ENCODE assay signal across 26 cellular contexts in the genomic region with DNA sequence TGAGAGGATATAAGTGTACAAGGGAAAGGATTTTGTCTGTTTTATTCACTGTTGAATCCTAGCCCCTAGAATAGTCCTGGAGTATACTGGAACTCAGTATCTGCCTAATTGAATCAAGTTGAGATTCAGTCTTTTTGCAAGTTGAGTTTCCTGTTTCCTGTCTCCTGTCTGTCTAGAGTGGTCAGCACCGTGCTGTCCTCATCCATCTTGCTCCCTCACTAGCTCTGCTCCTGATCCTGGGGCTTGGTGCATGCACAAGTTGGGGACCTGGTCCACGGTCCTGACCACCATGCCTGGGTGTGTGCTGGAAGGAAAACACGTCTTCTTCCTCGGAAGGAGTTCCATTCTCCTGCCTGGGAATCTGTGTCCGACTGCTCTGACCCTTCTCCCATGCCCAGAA. TPM values are rescaled to one million over a fixed set of nuclear protein-coding genes. Genes with fewer than 3 reads are reported as not detected.
DNase-seq lines count a peak whose midpoint lies in the region; ATAC-seq, FAIRE-seq and TF ChIP-seq lines count a peak whose summit lies in the region.
"Had no signal": no experiment of that assay in that cellular context is flagged by ENCODE, and none has a peak within 500 bp of the region (broad histone marks: within the 10 kb centered on the region; RNA-seq: fewer than 3 reads in every experiment).

No MANE protein-coding gene starts in this region.

- CTCF ChIA-PET in activated naive CD4-positive, alpha-beta T cell treated with anti-CD3 and anti-CD28 coated beads, Interleukin-2, amount 10 ng/mL, durations not matched to agents 7 days and 5 days (lab: Charles Lee), result interaction anchor here (0.8 kb wide), 1 partner anchor 13 kb away, joined by 3 read pairs; no protein-coding TSS in a partner anchor
- CTCF ChIA-PET in H1 (lab: Charles Lee; ENCODE audit: partially characterized antibody), result interaction anchor here (1.0 to 1.7 kb wide), 3 partner anchors 9 to 280 kb away, joined by 3 to 16 read pairs (median 4); no protein-coding TSS in a partner anchor

- ATAC-seq in GM23338 (no peak), HG03565 (IDR thresholded peaks at IDR 0.05; ENCODE audit: unreplicated experiment) (no peak)
- no peak for ATAC-seq in stimulated activated effector memory CD8-positive, alpha-beta T cell treated with anti-CD3 and anti-CD28 coated beads, Interleukin-12 subunit alpha, Interleukin-12 subunit beta, amount 100 ng/mL, for 72 hours
- ATAC-seq: A549 had no signal

- TF ChIP-seq EP300 in H1 (IDR thresholded peaks at IDR 0.05; ENCODE audit: borderline replicate concordance in 1 of 2, low read depth in 2 of 2, low read length in 2 of 2), result no peak

- H3K27me3 Mint-ChIP-seq in activated naive CD4-positive, alpha-beta T cell treated with anti-CD3 and anti-CD28 coated beads, Interleukin-2, amount 10 ng/mL, durations not matched to agents 7 days and 5 days, result peaks cover 36% of the 10 kb centered on the region
- no peaks in the 10 kb centered on the region for H3K27me3 Mint-ChIP-seq in GM23338 (ENCODE audit: insufficient read depth, low read depth, poor library complexity)
- H3K27me3 Mint-ChIP-seq: CD4-positive, alpha-beta T cell had no signal

- TF ChIP-seq POLR2A in H1 (IDR thresholded peaks at IDR 0.05; ENCODE audit: control extremely low read depth in 1 of 2, low read depth in 2 of 2, low read length in 2 of 2), result no peak

- no peak overlapping the region for H3K23ac ChIP-seq in H1 (ENCODE audit: insufficient read length)

- no peaks in the 10 kb centered on the region for H3K36me3 Mint-ChIP-seq in activated naive CD4-positive, alpha-beta T cell treated with anti-CD3 and anti-CD28 coated beads, Interleukin-2, amount 10 ng/mL, durations not matched to agents 7 days and 5 days
- H3K36me3 Mint-ChIP-seq in GM23338 (ENCODE audit: low read depth), result no peaks in the 10 kb centered on the region
- H3K36me3 Mint-ChIP-seq in stimulated activated effector memory CD8-positive, alpha-beta T cell treated with anti-CD3 and anti-CD28 coated beads, Interleukin-12 subunit alpha, Interleukin-12 subunit beta, amount 100 ng/mL, for 72 hours, result no peaks in the 10 kb centered on the region
- H3K36me3 Mint-ChIP-seq: CD14-positive monocyte; CD8-positive, alpha-beta memory T cell had no signal

- H3K27ac ChIP-seq in GM23338 (ENCODE audit: low read depth) (no peak overlapping the region), H1 (ENCODE audit: low read depth, low read length) (no peak overlapping the region)
- H3K27ac ChIP-seq: A549; BLaER1 treated with 17β-estradiol and CSF1 and Interleukin-3, amounts not matched to agents 10 nM and 100 nM had no signal

- H3K27me3 ChIP-seq in GM23338 (ENCODE audit: insufficient read depth) (no peaks in the 10 kb centered on the region), H1 (replicated peaks in 1 of 4; ENCODE audit: control insufficient read depth in 3 of 4, extremely low read depth in 1 of 4, insufficient read depth in 3 of 4, low read length in 3 of 4) (no peaks in the 10 kb centered on the region)
- H3K27me3 ChIP-seq: BE2C; BLaER1 treated with 17β-estradiol and CSF1 and Interleukin-3, amounts not matched to agents 10 nM and 100 nM had no signal

- H2BK120ac ChIP-seq in H1 (replicated peaks; ENCODE audit: low read depth, low read length), result no peak overlapping the region

- TF ChIP-seq RAD21 in H1 (IDR thresholded peaks at IDR 0.05 in 1 of 2, conservative IDR thresholded peaks at IDR 0.05 in 1 of 2; ENCODE audit: low read depth in 2 of 2, low read length in 2 of 2), result no peak

- no peaks in the 10 kb centered on the region for H3K9me3 Mint-ChIP-seq in activated naive CD4-positive, alpha-beta T cell treated with anti-CD3 and anti-CD28 coated beads, Interleukin-2, amount 10 ng/mL, durations not matched to agents 7 days and 5 days
- no peaks in the 10 kb centered on the region; the same call in 2 of the 3 replicates for H3K9me3 Mint-ChIP-seq in GM23338
- no peaks in the 10 kb centered on the region for H3K9me3 Mint-ChIP-seq in stimulated activated effector memory CD8-positive, alpha-beta T cell treated with anti-CD3 and anti-CD28 coated beads, Interleukin-12 subunit alpha, Interleukin-12 subunit beta, amount 100 ng/mL, for 72 hours
- H3K9me3 Mint-ChIP-seq: CD4-positive, alpha-beta T cell; CD8-positive, alpha-beta memory T cell had no signal

- no peak overlapping the region for H2BK20ac ChIP-seq in H1 (ENCODE audit: low read length)

- no peaks in the 10 kb centered on the region for H3K9me3 ChIP-seq in H1 (ENCODE audit: insufficient read depth in 2 of 2, low read depth in 1 of 2, low read length in 1 of 2)
- H3K9me3 ChIP-seq: A549; BE2C; BLaER1 treated with 17β-estradiol and CSF1 and Interleukin-3, amounts not matched to agents 10 nM and 100 nM had no signal

- POLR2A ChIA-PET in H1 (lab: Charles Lee; ENCODE audit: partially characterized antibody), result no interaction called here

- no peak overlapping the region for H2BK15ac ChIP-seq in H1 (ENCODE audit: low read length)

- no peak overlapping the region for H3K56ac ChIP-seq in H1 (replicated peaks; ENCODE audit: insufficient read length, low read depth, low read length)

- no peak overlapping the region for H2AK5ac ChIP-seq in H1 (ENCODE audit: low read depth, low read length)

- H2BK12ac ChIP-seq in H1 (ENCODE audit: low read depth, low read length), result no peak overlapping the region

- H3K79me1 ChIP-seq in H1 (ENCODE audit: low read depth, low read length), result no peaks in the 10 kb centered on the region

- no peak overlapping the region for H4K91ac ChIP-seq in H1 (replicated peaks; ENCODE audit: insufficient read length, low read length)

- no peak overlapping the region for H2BK5ac ChIP-seq in H1 (ENCODE audit: low read depth, low read length)

- H3K4ac ChIP-seq in H1 (replicated peaks; ENCODE audit: insufficient read length, low read depth, low read length), result no peak overlapping the region

- H3K36me3 ChIP-seq in GM23338 (ENCODE audit: insufficient read depth), result no peaks in the 10 kb centered on the region
- no peaks in the 10 kb centered on the region for H3K36me3 ChIP-seq in H1 (ENCODE audit: control insufficient read depth in 2 of 4, insufficient read depth in 4 of 4, low read length in 3 of 4)
- H3K36me3 ChIP-seq: BE2C; BLaER1 treated with 17β-estradiol and CSF1 and Interleukin-3, amounts not matched to agents 10 nM and 100 nM had no signal

- no peak overlapping the region for H3K4me2 ChIP-seq in GM23338
- no peak overlapping the region for H3K4me2 ChIP-seq in H1 (ENCODE audit: insufficient read depth in 1 of 2, low read depth in 2 of 2, low read length in 2 of 2)
- H3K4me2 ChIP-seq: A549 had no signal

- H3K4me1 Mint-ChIP-seq in activated naive CD4-positive, alpha-beta T cell treated with anti-CD3 and anti-CD28 coated beads, Interleukin-2, amount 10 ng/mL, durations not matched to agents 7 days and 5 days, result peaks cover 3% of the 10 kb centered on the region
- peaks cover 6% of the 10 kb centered on the region; the same call in 2 of the 3 replicates for H3K4me1 Mint-ChIP-seq in GM23338
- H3K4me1 Mint-ChIP-seq in stimulated activated effector memory CD8-positive, alpha-beta T cell treated with anti-CD3 and anti-CD28 coated beads, Interleukin-12 subunit alpha, Interleukin-12 subunit beta, amount 100 ng/mL, for 72 hours, result no peaks in the 10 kb centered on the region
- H3K4me1 Mint-ChIP-seq: CD14-positive monocyte; CD8-positive, alpha-beta memory T cell had no signal

- H3K23me2 ChIP-seq in H1 (ENCODE audit: low read depth, low read length), result no peaks in the 10 kb centered on the region; the same call in 1 of the 2 replicates

- 88% methylated on average over 5 of the region's 5 CpGs; no CpG with 5 or more reads in 1 of the 2 experiments for WGBS in H1 (ENCODE audit: extremely low coverage in 1 of 2, insufficient coverage in 1 of 2, insufficient read length in 1 of 2, insufficient replicate concordance in 2 of 2, low coverage in 1 of 2, low lambda C conversion rate in 2 of 2, missing lambda C conversion rate in 1 of 2), 2 experiments

- H4K5ac ChIP-seq in H1 (ENCODE audit: insufficient read length, low read depth, low read length), result no peak overlapping the region

- H2AFZ ChIP-seq in GM23338 (peak overlapping the region; percentile 59; the same call in 1 of the 2 replicates), H1 (ENCODE audit: low read length) (peak overlapping the region; percentile 89; the same call in 1 of the 2 replicates)

- peak overlapping the region; percentile 38; the same call in 1 of the 2 replicates for H4K8ac ChIP-seq in H1 (ENCODE audit: extremely low read depth, insufficient read depth, low read length)

- no peak overlapping the region for H3K4me3 Mint-ChIP-seq in activated naive CD4-positive, alpha-beta T cell treated with anti-CD3 and anti-CD28 coated beads, Interleukin-2, amount 10 ng/mL, durations not matched to agents 7 days and 5 days
- H3K4me3 Mint-ChIP-seq in GM23338, result no peak overlapping the region
- no peak overlapping the region for H3K4me3 Mint-ChIP-seq in stimulated activated effector memory CD8-positive, alpha-beta T cell treated with anti-CD3 and anti-CD28 coated beads, Interleukin-12 subunit alpha, Interleukin-12 subunit beta, amount 100 ng/mL, for 72 hours
- H3K4me3 Mint-ChIP-seq: CD14-positive monocyte; CD4-positive, alpha-beta T cell; CD8-positive, alpha-beta memory T cell had no signal

- no peak for FAIRE-seq in H1 (lab: Jason Lieb, UNC)
- FAIRE-seq: A549, D721Med, GM12891, GM18507 had no signal

- peak overlapping the region; percentile 19 for H3K27ac Mint-ChIP-seq in activated naive CD4-positive, alpha-beta T cell treated with anti-CD3 and anti-CD28 coated beads, Interleukin-2, amount 10 ng/mL, durations not matched to agents 7 days and 5 days
- H3K27ac Mint-ChIP-seq in GM23338, result no peak overlapping the region
- H3K27ac Mint-ChIP-seq in stimulated activated effector memory CD8-positive, alpha-beta T cell treated with anti-CD3 and anti-CD28 coated beads, Interleukin-12 subunit alpha, Interleukin-12 subunit beta, amount 100 ng/mL, for 72 hours, result peak overlapping the region; percentile 35
- H3K27ac Mint-ChIP-seq: CD14-positive monocyte; CD4-positive, alpha-beta T cell had no signal

- no peak overlapping the region; the same call in 1 of the 2 replicates for H3K18ac ChIP-seq in H1 (ENCODE audit: extremely low read depth, low read length)

- H3K9ac ChIP-seq in H1 (replicated peaks in 1 of 4; ENCODE audit: extremely low read depth in 1 of 4, low read depth in 3 of 4, low read length in 3 of 4), result no peak overlapping the region; a peak in 1 of 7 replicates
- H3K9ac ChIP-seq: BLaER1 treated with 17β-estradiol and CSF1 and Interleukin-3, amounts not matched to agents 10 nM and 100 nM had no signal

- H3K4me1 ChIP-seq in GM23338 (ENCODE audit: insufficient read depth), result no peaks in the 10 kb centered on the region
- no peaks in the 10 kb centered on the region; a peak in 1 of 7 replicates for H3K4me1 ChIP-seq in H1 (replicated peaks in 1 of 4; ENCODE audit: control insufficient read depth in 3 of 4, insufficient read depth in 4 of 4, low read length in 3 of 4)
- H3K4me1 ChIP-seq: A549 had no signal

- no peak for DNase-seq in activated naive CD4-positive, alpha-beta T cell treated with anti-CD3 and anti-CD28 coated beads, Interleukin-2, amount 10 ng/mL, durations not matched to agents 7 days and 5 days
- DNase-seq in activated naive CD4-positive, alpha-beta T cell (lab: John Stamatoyannopoulos, UW), result no peak
- no peak for DNase-seq in GM23338 (ENCODE audit: low spot score)
- no peak for DNase-seq in H1 (ENCODE audit: low read depth in 1 of 2, low spot score in 2 of 2)
- no peak for DNase-seq in stimulated activated effector memory CD8-positive, alpha-beta T cell treated with anti-CD3 and anti-CD28 coated beads, Interleukin-12 subunit alpha, Interleukin-12 subunit beta, amount 100 ng/mL, for 72 hours (ENCODE audit: low spot score in 2 of 2)
- DNase-seq in RPMI8226, result no peak
- DNase-seq: 8988T; ACHN; AML-193; BE2C; CD4-positive, alpha-beta T cell; CD8-positive, alpha-beta memory T cell; DMS 273 treated with DMSO at 0.1 percent for 48 hours; DMS79; GF-D8; GOT3; HCEC 1CT had no signal

- no peaks in the 10 kb centered on the region for H3K9me2 ChIP-seq in GM23338 (ENCODE audit: insufficient read depth)

- H3F3A ChIP-seq in GM23338 (replicated peaks; ENCODE audit: low read depth), result no peaks in the 10 kb centered on the region

- H3K4me3 ChIP-seq in GM23338 (no peak overlapping the region), H1 (ENCODE audit: extremely low read depth in 1 of 4, insufficient read depth in 2 of 4, low read depth in 3 of 4, low read length in 4 of 4) (no peak overlapping the region)
- H3K4me3 ChIP-seq: A549; BLaER1 treated with 17β-estradiol and CSF1 and Interleukin-3, amounts not matched to agents 10 nM and 100 nM had no signal

- TF ChIP-seq CTCF in GM23338 (conservative IDR thresholded peaks at IDR 0.05; ENCODE audit: low read depth in 2 of 2) (no peak), H1 (IDR thresholded peaks at IDR 0.05; ENCODE audit: control extremely low read depth in 1 of 3, insufficient read depth in 1 of 3, low read depth in 1 of 3, low read length in 3 of 3) (no peak)

- no peaks in the 10 kb centered on the region for H4K20me1 ChIP-seq in GM23338 (replicated peaks; ENCODE audit: insufficient read depth)
- H4K20me1 ChIP-seq in H1 (replicated peaks in 1 of 2; ENCODE audit: control insufficient read depth in 1 of 2, insufficient read depth in 2 of 2, low read length in 2 of 2), result no peaks in the 10 kb centered on the region
- H4K20me1 ChIP-seq: BLaER1 treated with 17β-estradiol and CSF1 and Interleukin-3, amounts not matched to agents 10 nM and 100 nM had no signal

- no peak overlapping the region for H3K14ac ChIP-seq in H1 (ENCODE audit: insufficient read length)

- H3K79me2 ChIP-seq in GM23338 (replicated peaks; ENCODE audit: insufficient read depth), result no peaks in the 10 kb centered on the region
- H3K79me2 ChIP-seq in H1 (ENCODE audit: control insufficient read depth in 1 of 2, insufficient read depth in 2 of 2, low read length in 2 of 2), result no peaks in the 10 kb centered on the region

RNA-seq across cellular contexts. Expression of a gene that starts 3.2 kb away (rescaled TPM):
- total RNA-seq in GM23338 (2014; rRNA removed; shearing (Covaris generic)), result not detected in 2 replicates
- polyA plus RNA-seq in GM23338 (2016; fragmentation: Nextera tagmentation; extraction: Ambion mirVana) (not detected in 2 replicates), H1 (2011; rRNA removed) (not detected in 2 replicates)
- total RNA-seq in H1 (2021; fragmentation: NEBNext Ultra II Directional; extraction: Animal tissue kit (Norgen Biotek cat#: 25700)), result not detected in 2 replicates
- polyA plus RNA-seq in H1 (2011; cell fraction: cytosol; rRNA removed), result not detected
- not detected for polyA plus RNA-seq in H1 (2011; cell fraction: nucleus; rRNA removed)
- not detected in 4 replicates for polyA plus RNA-seq in H1 (2012, experiment 1 of 2)
- not detected for polyA plus RNA-seq in H1 (2012, experiment 2 of 2)
- polyA plus RNA-seq in H1 (2013, experiment 1 of 2), result not detected
- not detected for polyA plus RNA-seq in H1 (2013, experiment 2 of 2)
- not detected in 2 replicates for polyA minus RNA-seq in H1 (2011; rRNA and poly(A)+ RNA removed)
- polyA minus RNA-seq in H1 (2011; cell fraction: cytosol; rRNA and poly(A)+ RNA removed), result not detected
- polyA minus RNA-seq in H1 (2011; cell fraction: nucleus; rRNA and poly(A)+ RNA removed), result not detected
- total RNA-seq: CD4-positive, alpha-beta T cell; G401; H7 had no signal
- polyA plus RNA-seq: A549; CD14-positive monocyte; CD8-positive, alpha-beta memory T cell had no signal

RNA-seq across cellular contexts. Expression of a gene that starts 16.6 kb away (rescaled TPM):
- 27.0 and 40.6 TPM in 2 replicates for total RNA-seq in GM23338 (2014; rRNA removed; shearing (Covaris generic))
- polyA plus RNA-seq in GM23338 (2016; fragmentation: Nextera tagmentation; extraction: Ambion mirVana) (35.5 and 52.2 TPM in 2 replicates), H1 (2011; rRNA removed) (6.4 and 10.1 TPM in 2 replicates)
- 39.4 and 40.8 TPM in 2 replicates for total RNA-seq in H1 (2021; fragmentation: NEBNext Ultra II Directional; extraction: Animal tissue kit (Norgen Biotek cat#: 25700))
- 13.2 TPM for polyA plus RNA-seq in H1 (2011; cell fraction: cytosol; rRNA removed)
- 10.5 TPM for polyA plus RNA-seq in H1 (2011; cell fraction: nucleus; rRNA removed)
- polyA plus RNA-seq in H1 (2012, experiment 1 of 2), result 21.4 to 30.0 TPM (median 26.5 TPM) in 4 replicates
- polyA plus RNA-seq in H1 (2012, experiment 2 of 2), result 1.1 TPM
- 29.0 TPM for polyA plus RNA-seq in H1 (2013, experiment 1 of 2)
- 28.1 TPM for polyA plus RNA-seq in H1 (2013, experiment 2 of 2)
- 29.8 and 30.5 TPM in 2 replicates for polyA minus RNA-seq in H1 (2011; rRNA and poly(A)+ RNA removed)
- 20.6 TPM for polyA minus RNA-seq in H1 (2011; cell fraction: cytosol; rRNA and poly(A)+ RNA removed)
- 37.9 TPM for polyA minus RNA-seq in H1 (2011; cell fraction: nucleus; rRNA and poly(A)+ RNA removed)

RNA-seq across cellular contexts. Expression of a gene that starts 49.6 kb away (rescaled TPM):
- 6.4 and 6.9 TPM in 2 replicates for total RNA-seq in GM23338 (2014; rRNA removed; shearing (Covaris generic))
- 8.6 and 9.1 TPM in 2 replicates for polyA plus RNA-seq in GM23338 (2016; fragmentation: Nextera tagmentation; extraction: Ambion mirVana)
- total RNA-seq in H1 (2021; fragmentation: NEBNext Ultra II Directional; extraction: Animal tissue kit (Norgen Biotek cat#: 25700)), result 8.5 TPM in 2 replicates
- 2.9 and 4.0 TPM in 2 replicates for polyA plus RNA-seq in H1 (2011; rRNA removed)
- 3.7 TPM for polyA plus RNA-seq in H1 (2011; cell fraction: cytosol; rRNA removed)
- polyA plus RNA-seq in H1 (2011; cell fraction: nucleus; rRNA removed), result 9.7 TPM
- polyA plus RNA-seq in H1 (2012, experiment 1 of 2), result 6.1 to 7.7 TPM (median 7.3 TPM) in 4 replicates
- polyA plus RNA-seq in H1 (2012, experiment 2 of 2), result 6.4 TPM
- polyA plus RNA-seq in H1 (2013, experiment 1 of 2), result 3.9 TPM
- 2.8 TPM for polyA plus RNA-seq in H1 (2013, experiment 2 of 2)
- polyA minus RNA-seq in H1 (2011; rRNA and poly(A)+ RNA removed), result 11.9 and 15.3 TPM in 2 replicates
- polyA minus RNA-seq in H1 (2011; cell fraction: cytosol; rRNA and poly(A)+ RNA removed), result 5.3 TPM
- 25.1 TPM for polyA minus RNA-seq in H1 (2011; cell fraction: nucleus; rRNA and poly(A)+ RNA removed)
